ENCODE assay signal across 10 cellular contexts in the genomic region with DNA sequence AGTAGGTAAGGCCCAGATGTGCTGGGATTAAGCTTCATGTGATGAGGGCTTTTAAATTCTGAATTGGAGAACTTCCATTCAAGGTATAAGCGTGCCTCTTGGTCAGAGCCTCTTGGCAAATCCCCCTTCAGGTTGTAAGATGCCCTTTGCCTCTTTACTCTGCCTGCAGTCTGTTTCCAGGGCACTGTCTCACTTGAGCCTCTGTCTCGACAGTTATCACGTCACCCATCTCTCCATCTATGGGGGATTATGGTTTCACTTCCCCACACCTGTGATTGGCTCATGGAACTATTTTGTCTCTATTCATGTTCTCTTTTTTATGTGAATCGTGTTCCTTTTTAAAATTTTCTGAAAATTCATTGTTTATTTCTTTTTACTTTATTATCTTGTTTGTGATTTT. TPM values are rescaled to one million over a fixed set of nuclear protein-coding genes. Genes with fewer than 3 reads are reported as not detected.
DNase-seq lines count a peak whose midpoint lies in the region; ATAC-seq and TF ChIP-seq lines count a peak whose summit lies in the region.
"Had no signal": no experiment of that assay in that cellular context is flagged by ENCODE, and none has a peak within 500 bp of the region (broad histone marks: within the 10 kb centered on the region; RNA-seq: fewer than 3 reads in every experiment).

No MANE protein-coding gene starts in this region.

- H3K27me3 ChIP-seq in left ventricle myocardium inferior (ENCODE audit: low read depth), result no peaks in the 10 kb centered on the region
- no peaks in the 10 kb centered on the region for H3K27me3 ChIP-seq in heart left ventricle
- H3K27me3 ChIP-seq in thymus (ENCODE audit: control insufficient read depth, insufficient read depth), result no peaks in the 10 kb centered on the region
- no peaks in the 10 kb centered on the region for H3K27me3 ChIP-seq in H7 (ENCODE audit: control insufficient read depth, insufficient read depth, low read length)

- no peaks in the 10 kb centered on the region for H3K9me3 ChIP-seq in left ventricle myocardium inferior (replicated peaks)
- no peaks in the 10 kb centered on the region for H3K9me3 ChIP-seq in heart left ventricle
- H3K9me3 ChIP-seq in thymus (ENCODE audit: control insufficient read depth), result no peaks in the 10 kb centered on the region

- TF ChIP-seq POLR2A in heart left ventricle (IDR thresholded peaks at IDR 0.05), result no peak

- TF ChIP-seq CTCF in left ventricle myocardium inferior (IDR thresholded peaks at IDR 0.05; ENCODE audit: borderline replicate concordance) (no peak), heart left ventricle (IDR thresholded peaks at IDR 0.05) (no peak)

- no peak overlapping the region for H3K4me3 ChIP-seq in left ventricle myocardium inferior
- H3K4me3 ChIP-seq in heart left ventricle, result no peak overlapping the region
- no peak overlapping the region for H3K4me3 ChIP-seq in thymus (ENCODE audit: low read length)
- H3K4me3 ChIP-seq in H7 (ENCODE audit: insufficient read depth, low read depth, low read length), result no peak overlapping the region

- peak overlapping the region; percentile 43 for H3K27ac ChIP-seq in left ventricle myocardium inferior (replicated peaks)
- H3K27ac ChIP-seq in heart left ventricle, result peak overlapping the region in 1 of 12 donors; percentile 15
- peak overlapping the region; percentile 2 for H3K27ac ChIP-seq in thymus (ENCODE audit: low read depth)

- DNase-seq in left ventricle myocardium inferior, result no peak
- DNase-seq in heart left ventricle, result no peak
- DNase-seq in NCI-H524 treated with DMSO at 0.1 percent for 48 hours (lab: John Stamatoyannopoulos, UW), result peak; percentile 41
- DNase-seq in stimulated activated CD4-positive, alpha-beta T cell treated with anti-CD3 and anti-CD28 coated beads, Interleukin-15, amount 100 ng/mL, for 24 hours, result no peak
- no peak for DNase-seq in H7
- DNase-seq in NCI-H1092 (lab: John Stamatoyannopoulos, UW), result no peak
- DNase-seq: activated gamma-delta T cell treated with Interleukin-2 at 50 U/mL for 16 hours, C1 segment of cervical spinal cord had no signal

- H3K4me1 ChIP-seq in left ventricle myocardium inferior, result peaks cover 56% of the 10 kb centered on the region
- H3K4me1 ChIP-seq in heart left ventricle, result peaks cover 0 to 54% (median 24%) of the 10 kb centered on the region in 12 donors
- H3K4me1 ChIP-seq in thymus (ENCODE audit: control insufficient read depth, insufficient read depth, low read length), result peaks cover 52% of the 10 kb centered on the region

- ATAC-seq in heart left ventricle (no peak), HG02678 (IDR thresholded peaks at IDR 0.05; ENCODE audit: unreplicated experiment) (peak; percentile 83)

- peaks cover 55% of the 10 kb centered on the region for H3K36me3 ChIP-seq in left ventricle myocardium inferior
- peaks cover 0 to 91% (median 62%) of the 10 kb centered on the region in 9 donors for H3K36me3 ChIP-seq in heart left ventricle
- peaks cover 47% of the 10 kb centered on the region for H3K36me3 ChIP-seq in thymus (ENCODE audit: control insufficient read depth, insufficient read depth)
- peaks cover 3% of the 10 kb centered on the region for H3K36me3 ChIP-seq in H7 (replicated peaks; ENCODE audit: control insufficient read depth, insufficient read depth, low read length)

- intact Hi-C loops in left ventricle myocardium inferior (cut with micrococcal nuclease) (no loop called here), heart left ventricle (cut with DNase I) (no loop called here)

- WGBS in heart left ventricle, 4 donors, result 66 to 82% (median 75%) methylated on average over 4 of the region's 4 CpGs
- 22% methylated on average over 4 of the region's 4 CpGs for WGBS in thymus

RNA-seq across cellular contexts. Expression of gene COA5, which starts 51.7 kb away (rescaled TPM):
- 33.3 TPM for total RNA-seq in left ventricle myocardium inferior
- 10 to 100 TPM; 19.6 to 33.5 (median 27.7) TPM for total RNA-seq in heart left ventricle
- polyA plus RNA-seq in heart left ventricle, result 10 to 100 TPM; 23.2 to 39.5 TPM
- 114 TPM for polyA plus RNA-seq in thymus
- total RNA-seq in H7 (2014; rRNA removed; shearing (Covaris generic)), result 19.7 and 28.6 TPM in 2 replicates

RNA-seq across cellular contexts. Expression of gene UNC50, which starts 51.8 kb away (rescaled TPM):
- total RNA-seq in left ventricle myocardium inferior (32.0 TPM), heart left ventricle (10 to 100 TPM; 22.3 to 31.4 (median 25.6) TPM)
- polyA plus RNA-seq in heart left ventricle (10 to 100 TPM; 36.9 to 37.0 TPM), thymus (68.5 TPM)
- 36.3 and 37.1 TPM in 2 replicates for total RNA-seq in H7 (2014; rRNA removed; shearing (Covaris generic))
